ENCODE assay signal across 2 cellular contexts in the genomic region with DNA sequence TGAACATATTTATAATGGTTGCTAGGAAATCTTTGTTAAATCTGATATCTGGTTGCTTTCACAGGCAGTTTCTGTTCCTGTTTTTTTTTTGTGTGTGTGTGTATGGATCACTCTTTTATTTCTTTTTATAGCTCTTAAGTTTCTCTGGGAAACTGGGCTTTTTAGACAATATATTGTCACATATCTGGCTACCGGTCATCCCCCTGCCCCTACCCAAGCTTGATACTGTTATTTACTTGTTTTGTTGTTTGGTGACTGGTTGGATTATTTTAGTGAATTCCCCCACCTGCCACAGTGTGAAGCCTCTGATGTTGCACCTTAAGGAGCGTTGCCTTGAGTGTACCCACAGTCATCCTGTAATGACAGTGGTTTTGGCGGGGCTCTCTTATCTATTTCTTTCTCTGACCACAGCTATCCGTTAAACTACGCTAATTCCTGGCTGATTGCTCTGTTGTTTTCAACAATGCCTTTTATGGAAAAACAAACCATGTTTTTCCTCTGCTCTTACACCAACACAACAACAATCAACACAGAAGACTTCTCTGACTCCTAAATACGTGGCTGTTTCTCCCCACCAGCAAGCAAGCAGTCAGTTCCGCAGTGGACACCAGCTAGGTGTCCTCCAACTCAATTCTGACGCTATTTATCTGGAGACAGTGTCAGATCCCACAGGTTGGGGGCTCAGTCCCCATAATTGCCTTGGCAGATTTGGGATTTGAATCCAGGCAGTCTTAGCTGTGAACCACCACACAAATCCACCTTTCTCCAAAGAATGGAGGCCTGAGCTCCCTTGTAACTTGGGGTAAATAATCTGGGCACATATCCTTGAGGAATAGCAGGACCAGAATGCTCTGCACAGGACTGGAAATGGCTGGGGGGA.
A peak's percentile ranks its signal among the peaks of the same experiment; 100 is the strongest.
TF ChIP-seq lines count a peak whose summit lies in the region.

No MANE protein-coding gene starts in this region.

TF ChIP-seq in IMR-90, 13 proteins besides CTCF, POLR2A, EP300 and RAD21:
- no peak for TF ChIP-seq NFE2L2 (IDR thresholded peaks at IDR 0.05; ENCODE audit: low read depth, low read length)
- TF ChIP-seq FOS (IDR thresholded peaks at IDR 0.05; ENCODE audit: low read depth, low read length): no peak

TF ChIP-seq in GM12878, 131 proteins besides CTCF, POLR2A, EP300 and RAD21 (continues in another document):
- TF ChIP-seq YBX1 (IDR thresholded peaks at IDR 0.05) (no peak), TARDBP (IDR thresholded peaks at IDR 0.05; ENCODE audit: borderline replicate concordance) (no peak), FOXM1 (IDR thresholded peaks at IDR 0.05; ENCODE audit: low read depth, low read length) (peak; percentile 49; the same call in 1 of the 2 replicates), SREBF1 (IDR thresholded peaks at IDR 0.05; ENCODE audit: low read length) (no peak), TCF12 (IDR thresholded peaks at IDR 0.05; ENCODE audit: low read depth, low read length) (0 out of 2 replicates have a peak, but pooled peaks have one; percentile 12), NFYA (IDR thresholded peaks at IDR 0.05; ENCODE audit: borderline replicate concordance, low read depth, low read length) (no peak), HDAC6 (IDR thresholded peaks at IDR 0.05; ENCODE audit: unreplicated experiment) (no peak), STAT3 (IDR thresholded peaks at IDR 0.05; ENCODE audit: low read depth, low read length) (no peak), ZBED1 (IDR thresholded peaks at IDR 0.05; ENCODE audit: borderline replicate concordance) (peak; percentile 59; the same call in 1 of the 2 replicates), RCOR1 (conservative IDR thresholded peaks at IDR 0.05; ENCODE audit: low read depth, low read length) (no peak), TBL1XR1 (IDR thresholded peaks at IDR 0.05; ENCODE audit: low read depth, low read length) (no peak), GATAD2B (conservative IDR thresholded peaks at IDR 0.05; ENCODE audit: low read depth) (no peak; the same call in 1 of the 2 replicates), ZSCAN29 (IDR thresholded peaks at IDR 0.05) (no peak), FOS (IDR thresholded peaks at IDR 0.05; ENCODE audit: borderline replicate concordance, extremely low read depth, insufficient read length) (no peak), RELA (IDR thresholded peaks at IDR 0.05; ENCODE audit: borderline replicate concordance, partially characterized antibody) (no peak), EZH2 (IDR thresholded peaks at IDR 0.05; ENCODE audit: borderline replicate concordance, control insufficient read depth, low read depth, low read length) (no peak), POU2F2 (IDR thresholded peaks at IDR 0.05; ENCODE audit: borderline replicate concordance, low read depth, low read length) (peak; percentile 46; the same call in 1 of the 3 replicates), CHD2 (IDR thresholded peaks at IDR 0.05; ENCODE audit: borderline replicate concordance, low read depth, low read length) (peak; percentile 26; the same call in 1 of the 2 replicates), TCF3 (IDR thresholded peaks at IDR 0.05; ENCODE audit: borderline replicate concordance, insufficient read depth, low read depth, low read length) (no peak), MTA3 (IDR thresholded peaks at IDR 0.05; ENCODE audit: borderline replicate concordance, low read length) (no peak), PAX5 (IDR thresholded peaks at IDR 0.05; ENCODE audit: borderline replicate concordance, low read depth, low read length) (peak; percentile 63; the same call in 1 of the 2 replicates), POLR2AphosphoS5 (IDR thresholded peaks at IDR 0.05; ENCODE audit: low read length) (no peak; the same call in 1 of the 2 replicates), SP1 (IDR thresholded peaks at IDR 0.05; ENCODE audit: low read depth, low read length) (peak; percentile 36), HDGF (IDR thresholded peaks at IDR 0.05) (no peak), CEBPB (IDR thresholded peaks at IDR 0.05; ENCODE audit: borderline replicate concordance in 1 of 2, low read depth in 2 of 2, low read length in 2 of 2) (no peak), SUZ12 (IDR thresholded peaks at IDR 0.05; ENCODE audit: unreplicated experiment) (no peak), NR2C2 (IDR thresholded peaks at IDR 0.05; ENCODE audit: borderline replicate concordance, control insufficient read depth, insufficient read length, low read depth) (no peak), MEF2A (IDR thresholded peaks at IDR 0.05; ENCODE audit: insufficient read depth, low read depth, low read length) (peak; percentile 60; the same call in 1 of the 2 replicates)
- TF ChIP-seq, protein P1, sequence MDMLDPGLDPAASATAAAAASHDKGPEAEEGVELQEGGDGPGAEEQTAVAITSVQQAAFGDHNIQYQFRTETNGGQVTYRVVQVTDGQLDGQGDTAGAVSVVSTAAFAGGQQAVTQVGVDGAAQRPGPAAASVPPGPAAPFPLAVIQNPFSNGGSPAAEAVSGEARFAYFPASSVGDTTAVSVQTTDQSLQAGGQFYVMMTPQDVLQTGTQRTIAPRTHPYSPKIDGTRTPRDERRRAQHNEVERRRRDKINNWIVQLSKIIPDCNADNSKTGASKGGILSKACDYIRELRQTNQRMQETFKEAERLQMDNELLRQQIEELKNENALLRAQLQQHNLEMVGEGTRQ (IDR thresholded peaks at IDR 0.05; ENCODE audit: borderline replicate concordance, low read depth, low read length): no peak
- TF ChIP-seq, protein P2, sequence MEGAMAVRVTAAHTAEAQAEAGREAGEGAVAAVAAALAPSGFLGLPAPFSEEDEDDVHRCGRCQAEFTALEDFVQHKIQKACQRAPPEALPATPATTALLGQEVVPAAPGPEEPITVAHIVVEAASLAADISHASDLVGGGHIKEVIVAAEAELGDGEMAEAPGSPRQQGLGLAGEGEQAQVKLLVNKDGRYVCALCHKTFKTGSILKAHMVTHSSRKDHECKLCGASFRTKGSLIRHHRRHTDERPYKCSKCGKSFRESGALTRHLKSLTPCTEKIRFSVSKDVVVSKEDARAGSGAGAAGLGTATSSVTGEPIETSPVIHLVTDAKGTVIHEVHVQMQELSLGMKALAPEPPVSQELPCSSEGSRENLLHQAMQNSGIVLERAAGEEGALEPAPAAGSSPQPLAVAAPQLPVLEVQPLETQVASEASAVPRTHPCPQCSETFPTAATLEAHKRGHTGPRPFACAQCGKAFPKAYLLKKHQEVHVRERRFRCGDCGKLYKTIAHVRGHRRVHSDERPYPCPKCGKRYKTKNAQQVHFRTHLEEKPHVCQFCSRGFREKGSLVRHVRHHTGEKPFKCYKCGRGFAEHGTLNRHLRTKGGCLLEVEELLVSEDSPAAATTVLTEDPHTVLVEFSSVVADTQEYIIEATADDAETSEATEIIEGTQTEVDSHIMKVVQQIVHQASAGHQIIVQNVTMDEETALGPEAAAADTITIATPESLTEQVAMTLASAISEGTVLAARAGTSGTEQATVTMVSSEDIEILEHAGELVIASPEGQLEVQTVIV (IDR thresholded peaks at IDR 0.05; ENCODE audit: borderline replicate concordance, partially characterized antibody): no peak
- TF ChIP-seq, protein P3, sequence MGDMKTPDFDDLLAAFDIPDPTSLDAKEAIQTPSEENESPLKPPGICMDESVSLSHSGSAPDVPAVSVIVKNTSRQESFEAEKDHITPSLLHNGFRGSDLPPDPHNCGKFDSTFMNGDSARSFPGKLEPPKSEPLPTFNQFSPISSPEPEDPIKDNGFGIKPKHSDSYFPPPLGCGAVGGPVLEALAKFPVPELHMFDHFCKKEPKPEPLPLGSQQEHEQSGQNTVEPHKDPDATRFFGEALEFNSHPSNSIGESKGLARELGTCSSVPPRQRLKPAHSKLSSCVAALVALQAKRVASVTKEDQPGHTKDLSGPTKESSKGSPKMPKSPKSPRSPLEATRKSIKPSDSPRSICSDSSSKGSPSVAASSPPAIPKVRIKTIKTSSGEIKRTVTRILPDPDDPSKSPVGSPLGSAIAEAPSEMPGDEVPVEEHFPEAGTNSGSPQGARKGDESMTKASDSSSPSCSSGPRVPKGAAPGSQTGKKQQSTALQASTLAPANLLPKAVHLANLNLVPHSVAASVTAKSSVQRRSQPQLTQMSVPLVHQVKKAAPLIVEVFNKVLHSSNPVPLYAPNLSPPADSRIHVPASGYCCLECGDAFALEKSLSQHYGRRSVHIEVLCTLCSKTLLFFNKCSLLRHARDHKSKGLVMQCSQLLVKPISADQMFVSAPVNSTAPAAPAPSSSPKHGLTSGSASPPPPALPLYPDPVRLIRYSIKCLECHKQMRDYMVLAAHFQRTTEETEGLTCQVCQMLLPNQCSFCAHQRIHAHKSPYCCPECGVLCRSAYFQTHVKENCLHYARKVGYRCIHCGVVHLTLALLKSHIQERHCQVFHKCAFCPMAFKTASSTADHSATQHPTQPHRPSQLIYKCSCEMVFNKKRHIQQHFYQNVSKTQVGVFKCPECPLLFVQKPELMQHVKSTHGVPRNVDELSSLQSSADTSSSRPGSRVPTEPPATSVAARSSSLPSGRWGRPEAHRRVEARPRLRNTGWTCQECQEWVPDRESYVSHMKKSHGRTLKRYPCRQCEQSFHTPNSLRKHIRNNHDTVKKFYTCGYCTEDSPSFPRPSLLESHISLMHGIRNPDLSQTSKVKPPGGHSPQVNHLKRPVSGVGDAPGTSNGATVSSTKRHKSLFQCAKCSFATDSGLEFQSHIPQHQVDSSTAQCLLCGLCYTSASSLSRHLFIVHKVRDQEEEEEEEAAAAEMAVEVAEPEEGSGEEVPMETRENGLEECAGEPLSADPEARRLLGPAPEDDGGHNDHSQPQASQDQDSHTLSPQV (IDR thresholded peaks at IDR 0.05): no peak
- TF ChIP-seq, protein P4, sequence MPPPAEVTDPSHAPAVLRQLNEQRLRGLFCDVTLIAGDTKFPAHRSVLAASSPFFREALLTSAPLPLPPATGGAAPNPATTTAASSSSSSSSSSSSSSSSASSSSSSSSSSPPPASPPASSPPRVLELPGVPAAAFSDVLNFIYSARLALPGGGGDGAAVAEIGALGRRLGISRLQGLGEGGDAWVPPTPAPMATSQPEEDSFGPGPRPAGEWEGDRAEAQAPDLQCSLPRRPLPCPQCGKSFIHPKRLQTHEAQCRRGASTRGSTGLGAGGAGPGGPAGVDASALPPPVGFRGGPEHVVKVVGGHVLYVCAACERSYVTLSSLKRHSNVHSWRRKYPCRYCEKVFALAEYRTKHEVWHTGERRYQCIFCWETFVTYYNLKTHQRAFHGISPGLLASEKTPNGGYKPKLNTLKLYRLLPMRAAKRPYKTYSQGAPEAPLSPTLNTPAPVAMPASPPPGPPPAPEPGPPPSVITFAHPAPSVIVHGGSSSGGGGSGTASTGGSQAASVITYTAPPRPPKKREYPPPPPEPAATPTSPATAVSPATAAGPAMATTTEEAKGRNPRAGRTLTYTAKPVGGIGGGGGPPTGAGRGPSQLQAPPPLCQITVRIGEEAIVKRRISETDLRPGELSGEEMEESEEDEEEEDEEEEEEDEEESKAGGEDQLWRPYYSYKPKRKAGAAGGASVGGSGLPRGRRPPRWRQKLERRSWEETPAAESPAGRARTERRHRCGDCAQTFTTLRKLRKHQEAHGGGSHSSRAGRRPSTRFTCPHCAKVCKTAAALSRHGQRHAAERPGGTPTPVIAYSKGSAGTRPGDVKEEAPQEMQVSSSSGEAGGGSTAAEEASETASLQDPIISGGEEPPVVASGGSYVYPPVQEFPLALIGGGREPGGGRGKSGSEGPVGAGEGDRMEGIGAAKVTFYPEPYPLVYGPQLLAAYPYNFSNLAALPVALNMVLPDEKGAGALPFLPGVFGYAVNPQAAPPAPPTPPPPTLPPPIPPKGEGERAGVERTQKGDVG (CRISPR knock-in tag; IDR thresholded peaks at IDR 0.05): no peak
- TF ChIP-seq, protein P5, sequence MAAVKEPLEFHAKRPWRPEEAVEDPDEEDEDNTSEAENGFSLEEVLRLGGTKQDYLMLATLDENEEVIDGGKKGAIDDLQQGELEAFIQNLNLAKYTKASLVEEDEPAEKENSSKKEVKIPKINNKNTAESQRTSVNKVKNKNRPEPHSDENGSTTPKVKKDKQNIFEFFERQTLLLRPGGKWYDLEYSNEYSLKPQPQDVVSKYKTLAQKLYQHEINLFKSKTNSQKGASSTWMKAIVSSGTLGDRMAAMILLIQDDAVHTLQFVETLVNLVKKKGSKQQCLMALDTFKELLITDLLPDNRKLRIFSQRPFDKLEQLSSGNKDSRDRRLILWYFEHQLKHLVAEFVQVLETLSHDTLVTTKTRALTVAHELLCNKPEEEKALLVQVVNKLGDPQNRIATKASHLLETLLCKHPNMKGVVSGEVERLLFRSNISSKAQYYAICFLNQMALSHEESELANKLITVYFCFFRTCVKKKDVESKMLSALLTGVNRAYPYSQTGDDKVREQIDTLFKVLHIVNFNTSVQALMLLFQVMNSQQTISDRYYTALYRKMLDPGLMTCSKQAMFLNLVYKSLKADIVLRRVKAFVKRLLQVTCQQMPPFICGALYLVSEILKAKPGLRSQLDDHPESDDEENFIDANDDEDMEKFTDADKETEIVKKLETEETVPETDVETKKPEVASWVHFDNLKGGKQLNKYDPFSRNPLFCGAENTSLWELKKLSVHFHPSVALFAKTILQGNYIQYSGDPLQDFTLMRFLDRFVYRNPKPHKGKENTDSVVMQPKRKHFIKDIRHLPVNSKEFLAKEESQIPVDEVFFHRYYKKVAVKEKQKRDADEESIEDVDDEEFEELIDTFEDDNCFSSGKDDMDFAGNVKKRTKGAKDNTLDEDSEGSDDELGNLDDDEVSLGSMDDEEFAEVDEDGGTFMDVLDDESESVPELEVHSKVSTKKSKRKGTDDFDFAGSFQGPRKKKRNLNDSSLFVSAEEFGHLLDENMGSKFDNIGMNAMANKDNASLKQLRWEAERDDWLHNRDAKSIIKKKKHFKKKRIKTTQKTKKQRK (IDR thresholded peaks at IDR 0.05; ENCODE audit: low read depth, low read length): no peak
- TF ChIP-seq, protein P6, sequence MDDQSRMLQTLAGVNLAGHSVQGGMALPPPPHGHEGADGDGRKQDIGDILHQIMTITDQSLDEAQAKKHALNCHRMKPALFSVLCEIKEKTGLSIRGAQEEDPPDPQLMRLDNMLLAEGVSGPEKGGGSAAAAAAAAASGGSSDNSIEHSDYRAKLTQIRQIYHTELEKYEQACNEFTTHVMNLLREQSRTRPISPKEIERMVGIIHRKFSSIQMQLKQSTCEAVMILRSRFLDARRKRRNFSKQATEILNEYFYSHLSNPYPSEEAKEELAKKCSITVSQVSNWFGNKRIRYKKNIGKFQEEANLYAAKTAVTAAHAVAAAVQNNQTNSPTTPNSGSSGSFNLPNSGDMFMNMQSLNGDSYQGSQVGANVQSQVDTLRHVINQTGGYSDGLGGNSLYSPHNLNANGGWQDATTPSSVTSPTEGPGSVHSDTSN (IDR thresholded peaks at IDR 0.05; ENCODE audit: insufficient replicate concordance, low read depth, low read length): no peak
- TF ChIP-seq, protein P7, sequence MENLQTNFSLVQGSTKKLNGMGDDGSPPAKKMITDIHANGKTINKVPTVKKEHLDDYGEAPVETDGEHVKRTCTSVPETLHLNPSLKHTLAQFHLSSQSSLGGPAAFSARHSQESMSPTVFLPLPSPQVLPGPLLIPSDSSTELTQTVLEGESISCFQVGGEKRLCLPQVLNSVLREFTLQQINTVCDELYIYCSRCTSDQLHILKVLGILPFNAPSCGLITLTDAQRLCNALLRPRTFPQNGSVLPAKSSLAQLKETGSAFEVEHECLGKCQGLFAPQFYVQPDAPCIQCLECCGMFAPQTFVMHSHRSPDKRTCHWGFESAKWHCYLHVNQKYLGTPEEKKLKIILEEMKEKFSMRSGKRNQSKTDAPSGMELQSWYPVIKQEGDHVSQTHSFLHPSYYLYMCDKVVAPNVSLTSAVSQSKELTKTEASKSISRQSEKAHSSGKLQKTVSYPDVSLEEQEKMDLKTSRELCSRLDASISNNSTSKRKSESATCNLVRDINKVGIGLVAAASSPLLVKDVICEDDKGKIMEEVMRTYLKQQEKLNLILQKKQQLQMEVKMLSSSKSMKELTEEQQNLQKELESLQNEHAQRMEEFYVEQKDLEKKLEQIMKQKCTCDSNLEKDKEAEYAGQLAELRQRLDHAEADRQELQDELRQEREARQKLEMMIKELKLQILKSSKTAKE (IDR thresholded peaks at IDR 0.05; ENCODE audit: low read depth, poor library complexity, severe bottlenecking): peak; percentile 52
